In genomic region chr12:117060927-117061300, GRCh38 we compare ENCODE assay signal across 23 cellular contexts. TPM values are rescaled to one million over a fixed set of nuclear protein-coding genes. Genes with fewer than 3 reads are reported as not detected.
A peak's percentile ranks its signal among the peaks of the same experiment; 100 is the strongest.
DNase-seq lines count a peak whose midpoint lies in the region; ATAC-seq and TF ChIP-seq lines count a peak whose summit lies in the region.
"Had no signal": no experiment of that assay in that cellular context is flagged by ENCODE, and none has a peak within 500 bp of the region (broad histone marks: within the 10 kb centered on the region; RNA-seq: fewer than 3 reads in every experiment).

No MANE protein-coding gene starts in this region.

- CTCF ChIA-PET in activated CD8-positive, alpha-beta memory T cell treated with anti-CD3 and anti-CD28 coated beads, Interleukin-2, amount 10 ng/mL, durations not matched to agents 7 days and 5 days (lab: Charles Lee) = no interaction called here

- H2AFZ ChIP-seq in DND-41 (ENCODE audit: low read depth, low read length) = no peak overlapping the region

- no peaks in the 10 kb centered on the region for H3K9me3 ChIP-seq in DND-41 (ENCODE audit: insufficient read depth, low read length, severe bottlenecking)
- no peaks in the 10 kb centered on the region for H3K9me3 ChIP-seq in NT2/D1 (ENCODE audit: insufficient read depth, low read length)
- no peaks in the 10 kb centered on the region for H3K9me3 ChIP-seq in lower lobe of right lung
- H3K9me3 ChIP-seq: body of pancreas, left lung had no signal

- H3K27ac Mint-ChIP-seq in activated CD8-positive, alpha-beta memory T cell treated with anti-CD3 and anti-CD28 coated beads, Interleukin-2, amount 10 ng/mL, durations not matched to agents 7 days and 5 days = no peak overlapping the region
- H3K27ac Mint-ChIP-seq: activated CD4-positive, alpha-beta T cell treated with anti-CD3 and anti-CD28 coated beads, Interleukin-2, amount 10 ng/mL, durations not matched to agents 7 days and 5 days had no signal

- H3K79me2 ChIP-seq in DND-41 (ENCODE audit: insufficient read depth, low read length) = peaks cover 14% of the 10 kb centered on the region

- no peak overlapping the region for H3K4me3 ChIP-seq in DND-41 (ENCODE audit: low read depth in 1 of 2, low read length in 2 of 2)
- no peak overlapping the region for H3K4me3 ChIP-seq in NT2/D1 (ENCODE audit: insufficient read length, low read depth)
- no peak overlapping the region for H3K4me3 ChIP-seq in lower lobe of right lung
- H3K4me3 ChIP-seq: body of pancreas, left lung, SK-N-MC, skin epidermis had no signal

- H3K27ac ChIP-seq in DND-41 (ENCODE audit: low read length) = peak overlapping the region; percentile 98
- peak overlapping the region; percentile 83 for H3K27ac ChIP-seq in caudate nucleus (ENCODE audit: low read depth, low read length)
- H3K27ac ChIP-seq in lower lobe of right lung = peak overlapping the region; percentile 31
- H3K27ac ChIP-seq: epithelial cell of prostate, SK-N-MC, skin epidermis had no signal

- H3K4me2 ChIP-seq in DND-41 (ENCODE audit: insufficient read depth, low read length) = no peak overlapping the region

- H3K9ac ChIP-seq in DND-41 (ENCODE audit: low read depth, low read length) (peak overlapping the region; percentile 1; the same call in 1 of the 2 replicates), NT2/D1 (ENCODE audit: insufficient read length, low read depth) (peak overlapping the region; percentile 46)

- peaks cover 49% of the 10 kb centered on the region for H3K4me1 Mint-ChIP-seq in activated CD8-positive, alpha-beta memory T cell treated with anti-CD3 and anti-CD28 coated beads, Interleukin-2, amount 10 ng/mL, durations not matched to agents 7 days and 5 days

- intact Hi-C loops in lower lobe of right lung (cut with DNase I) = no loop called here

- no peaks in the 10 kb centered on the region for H3K27me3 Mint-ChIP-seq in activated CD8-positive, alpha-beta memory T cell treated with anti-CD3 and anti-CD28 coated beads, Interleukin-2, amount 10 ng/mL, durations not matched to agents 7 days and 5 days
- H3K27me3 Mint-ChIP-seq: activated CD4-positive, alpha-beta T cell treated with anti-CD3 and anti-CD28 coated beads, Interleukin-2, amount 10 ng/mL, durations not matched to agents 7 days and 5 days had no signal

- ATAC-seq in DND-41 (ENCODE audit: insufficient read depth, low read depth) = no peak
- no peak for ATAC-seq in lower lobe of right lung
- no peak for ATAC-seq in activated CD8-positive, alpha-beta memory T cell treated with anti-CD3 and anti-CD28 coated beads, Interleukin-2, amount 10 ng/mL, durations not matched to agents 7 days and 5 days
- ATAC-seq: body of pancreas had no signal

- H4K20me1 ChIP-seq in DND-41 (ENCODE audit: insufficient read depth, low read length) = no peaks in the 10 kb centered on the region

- H3K4me1 ChIP-seq in DND-41 (ENCODE audit: insufficient read depth, low read length) (peaks cover 53% of the 10 kb centered on the region), NT2/D1 (ENCODE audit: insufficient read depth, insufficient read length) (peaks cover 26% of the 10 kb centered on the region), lower lobe of right lung (no peaks in the 10 kb centered on the region)

- no peak for DNase-seq in DND-41
- no peak for DNase-seq in NT2/D1 (ENCODE audit: low read depth, low spot score)
- DNase-seq in caudate nucleus (lab: John Stamatoyannopoulos, UW) = peak in 1 of 61 donors; percentile 49
- no peak for DNase-seq in lower lobe of right lung
- no peak for DNase-seq in MV-4-11 (lab: John Stamatoyannopoulos, UW)
- no peak for DNase-seq in superior temporal gyrus (ENCODE audit: extremely low spot score)
- DNase-seq in activated CD8-positive, alpha-beta memory T cell treated with anti-CD3 and anti-CD28 coated beads, Interleukin-2, amount 10 ng/mL, durations not matched to agents 7 days and 5 days = no peak
- no peak for DNase-seq in NCI-H2196 treated with DMSO at 0.1 percent for 48 hours (lab: John Stamatoyannopoulos, UW; ENCODE audit: unreplicated experiment)
- DNase-seq: activated CD4-positive, alpha-beta T cell treated with anti-CD3 and anti-CD28 coated beads, Interleukin-2, amount 10 ng/mL, durations not matched to agents 7 days and 5 days; activated naive CD4-positive, alpha-beta T cell treated with anti-CD3 and anti-CD28 coated beads, Interleukin-2, amount 50 U/mL, for 16 hours; body of pancreas; COR-L47; foreskin melanocyte; IMR-90; NCI-H1092; NCI-H2081 treated with DMSO at 0.1 percent for 48 hours; NCI-H526 treated with DMSO at 0.1 percent for 48 hours; stimulated activated CD4-positive, alpha-beta T cell treated with anti-CD3 and anti-CD28 coated beads, Interleukin-2, amount 100 ng/mL, for 48 hours; T1000 had no signal

- H3K36me3 Mint-ChIP-seq in activated CD8-positive, alpha-beta memory T cell treated with anti-CD3 and anti-CD28 coated beads, Interleukin-2, amount 10 ng/mL, durations not matched to agents 7 days and 5 days = peaks cover 14% of the 10 kb centered on the region

- H3K36me3 ChIP-seq in DND-41 (ENCODE audit: insufficient read depth, low read length) (peaks cover 22% of the 10 kb centered on the region), NT2/D1 (ENCODE audit: insufficient read depth, insufficient read length, low read length) (no peaks in the 10 kb centered on the region), lower lobe of right lung (no peaks in the 10 kb centered on the region)
- H3K36me3 ChIP-seq: left lung had no signal

- H3K4me3 Mint-ChIP-seq in activated CD8-positive, alpha-beta memory T cell treated with anti-CD3 and anti-CD28 coated beads, Interleukin-2, amount 10 ng/mL, durations not matched to agents 7 days and 5 days = no peak overlapping the region
- H3K4me3 Mint-ChIP-seq: activated CD4-positive, alpha-beta T cell treated with anti-CD3 and anti-CD28 coated beads, Interleukin-2, amount 10 ng/mL, durations not matched to agents 7 days and 5 days had no signal

- no peaks in the 10 kb centered on the region for H3K9me3 Mint-ChIP-seq in activated CD8-positive, alpha-beta memory T cell treated with anti-CD3 and anti-CD28 coated beads, Interleukin-2, amount 10 ng/mL, durations not matched to agents 7 days and 5 days (ENCODE audit: low read depth)
- H3K9me3 Mint-ChIP-seq: activated CD4-positive, alpha-beta T cell treated with anti-CD3 and anti-CD28 coated beads, Interleukin-2, amount 10 ng/mL, durations not matched to agents 7 days and 5 days had no signal

- H3K27me3 ChIP-seq in DND-41 (ENCODE audit: insufficient read depth, low read length, poor library complexity) (no peaks in the 10 kb centered on the region), NT2/D1 (ENCODE audit: insufficient read depth, insufficient read length) (no peaks in the 10 kb centered on the region), lower lobe of right lung (ENCODE audit: low read depth) (no peaks in the 10 kb centered on the region)
- H3K27me3 ChIP-seq: body of pancreas, left lung had no signal

- no peak for TF ChIP-seq CTCF in DND-41 (IDR thresholded peaks at IDR 0.05; ENCODE audit: borderline replicate concordance, extremely low read depth, low read length, poor library complexity, severe bottlenecking)
- no peak for TF ChIP-seq CTCF in lower lobe of right lung (IDR thresholded peaks at IDR 0.05)

RNA-seq across cellular contexts. Expression of gene TESC, which starts 38.3 kb away (rescaled TPM):
- total RNA-seq in lower lobe of right lung = 7.3 TPM
- 10 to 100 TPM; 72.7 to 83.8 TPM for total RNA-seq in activated CD8-positive, alpha-beta memory T cell treated with anti-CD3 and anti-CD28 coated beads, Interleukin-2, amount 10 ng/mL, durations not matched to agents 7 days and 5 days

Comparison
In these comparisons a context has a peak if more than half of its experiments do, and no peak if none do; other contexts are left out.
1. H3K27ac ChIP-seq: peak in every context shown above with its lines; median percentile 98 in DND-41; 83 in caudate nucleus; 31 in lower lobe of right lung.